Comparison of ENCODE assay signal across 2 cellular contexts in the genomic region with DNA sequence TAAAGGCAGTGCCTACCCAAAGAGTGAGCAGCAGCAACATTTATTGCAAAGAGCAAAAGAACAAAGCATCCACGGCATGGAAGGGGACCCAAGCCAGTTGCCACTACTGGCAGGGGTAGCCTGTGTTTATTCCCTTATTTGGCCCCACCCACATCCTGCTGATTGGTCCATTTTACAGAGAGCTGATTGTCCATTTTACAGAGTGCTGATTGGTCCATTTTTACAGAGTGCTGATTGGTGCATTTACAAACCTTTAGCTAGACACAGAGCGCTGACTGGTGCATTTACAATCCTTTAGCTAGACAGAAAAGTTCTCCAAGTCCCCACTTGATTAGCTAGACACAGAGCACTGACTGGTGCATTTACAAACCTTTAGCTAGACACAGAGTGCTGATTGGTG. TPM values are rescaled to one million over a fixed set of nuclear protein-coding genes. Genes with fewer than 3 reads are reported as not detected.
"Had no signal": no experiment of that assay in that cellular context is flagged by ENCODE, and none has a peak within 500 bp of the region (broad histone marks: within the 10 kb centered on the region; RNA-seq: fewer than 3 reads in every experiment).

No MANE protein-coding gene starts in this region.

RNA-seq across cellular contexts. Expression of gene STOX1, which starts 4.7 kb away (rescaled TPM):
- total RNA-seq: glomerular endothelial cell had no signal
- polyA plus RNA-seq: immature natural killer cell had no signal
